Comparison of ENCODE assay signal across 25 cellular contexts in genomic region chr15:92502930-92503329, GRCh38.
"Had no signal": no experiment of that assay in that cellular context is flagged by ENCODE, and none has a peak within 500 bp of the region (broad histone marks: within the 10 kb centered on the region; RNA-seq: fewer than 3 reads in every experiment).

No MANE protein-coding gene starts in this region.

- H3K36me3 ChIP-seq: esophagus muscularis mucosa, gastroesophageal sphincter, left lung, lower lobe of right lung had no signal

- H3K4me2 ChIP-seq: hepatocyte had no signal

- H3K4me1 Mint-ChIP-seq: immature natural killer cell had no signal

- H3K4me3 ChIP-seq: coronary artery, dorsolateral prefrontal cortex, esophagus muscularis mucosa, gastroesophageal sphincter, hepatocyte, left lung, lower lobe of right lung, mucosa of descending colon had no signal

- H3K4me1 ChIP-seq: esophagus muscularis mucosa, foreskin keratinocyte, gastroesophageal sphincter, left lung, lower lobe of right lung had no signal

- H3K27ac ChIP-seq: coronary artery, dorsolateral prefrontal cortex, esophagus muscularis mucosa, foreskin keratinocyte, gastroesophageal sphincter, hepatocyte, left lung, lower lobe of right lung had no signal

- ATAC-seq: foreskin keratinocyte; gastroesophageal sphincter; left cardiac atrium; left lung; left ventricle myocardium superior; lower lobe of right lung; mucosa of descending colon; naive thymus-derived CD4-positive, alpha-beta T cell had no signal

- H3K4me3 Mint-ChIP-seq: immature natural killer cell; mesothelial cell of epicardium; naive thymus-derived CD4-positive, alpha-beta T cell had no signal

- FAIRE-seq: colon, endothelial cell of umbilical vein, frontal cortex, kidney had no signal

- H3K9me3 ChIP-seq: lower lobe of right lung had no signal

- H3K27ac Mint-ChIP-seq: immature natural killer cell; mesothelial cell of epicardium; naive thymus-derived CD4-positive, alpha-beta T cell had no signal

- H3K36me3 Mint-ChIP-seq: immature natural killer cell; mesothelial cell of epicardium; naive thymus-derived CD4-positive, alpha-beta T cell had no signal

- DNase-seq: dermis blood vessel endothelial cell; dorsolateral prefrontal cortex; effector CD4-positive, alpha-beta T cell; effector memory CD4-positive, alpha-beta T cell; foreskin keratinocyte; head of caudate nucleus; hypothalamus; immature natural killer cell; islet precursor cell; kidney; left cardiac atrium; left lung; left ventricle myocardium superior; lower lobe of right lung; mesenchymal stem cell; mucosa of descending colon; naive thymus-derived CD4-positive, alpha-beta T cell had no signal
